36 cellular contexts compared by ENCODE assay signal in the genomic region with DNA sequence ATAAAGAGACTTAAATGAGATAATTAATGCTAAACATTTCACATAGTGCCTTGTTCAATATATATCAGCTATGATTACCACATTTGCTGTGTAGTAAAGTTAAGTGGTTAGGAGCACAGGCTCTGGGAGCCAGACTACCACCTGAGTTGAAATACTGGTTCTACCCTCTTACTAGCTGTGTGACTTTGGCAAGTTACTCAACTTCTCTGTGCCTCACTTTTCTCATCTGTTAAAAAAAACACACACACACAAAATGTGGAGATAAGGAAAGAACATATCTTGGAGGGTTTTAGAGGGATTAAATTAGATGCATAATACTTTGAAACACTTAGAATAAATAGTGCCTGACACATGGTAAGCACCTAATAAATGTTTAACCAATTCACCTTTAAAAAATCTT.
"Had no signal": no experiment of that assay in that cellular context is flagged by ENCODE, and none has a peak within 500 bp of the region (broad histone marks: within the 10 kb centered on the region; RNA-seq: fewer than 3 reads in every experiment).

No MANE protein-coding gene starts in this region.

- DNase-seq: Karpas-422, Kasumi-1, MG63, MM.1S, MV-4-11, NCI-H1048, NCI-H1092, NCI-H1092 treated with DMSO at 0.1 percent for 48 hours, NCI-H1105, NCI-H1105 treated with DMSO at 0.1 percent for 48 hours, NCI-H1417, NCI-H1417 treated with DMSO at 0.1 percent for 48 hours, NCI-H1436, NCI-H1436 treated with DMSO at 0.1 percent for 48 hours, NCI-H146, NCI-H1694, NCI-H187, NCI-H187 treated with DMSO at 0.1 percent for 48 hours, NCI-H1930, NCI-H2029, NCI-H2029 treated with DMSO at 0.1 percent for 48 hours, NCI-H2081, NCI-H2081 treated with DMSO at 0.1 percent for 48 hours, NCI-H2107, NCI-H2171, NCI-H2171 treated with DMSO at 0.1 percent for 48 hours, NCI-H2227 treated with DMSO at 0.1 percent for 48 hours, NCI-H226, NCI-H345, NCI-H446, NCI-H446 treated with DMSO at 0.1 percent for 48 hours, NCI-H510A, NCI-H510A treated with DMSO at 0.1 percent for 48 hours, NCI-H524, NCI-H524 treated with DMSO at 0.1 percent for 48 hours, NCI-H526 had no signal

- H3K9me3 ChIP-seq: MG63 had no signal

- H3K27me3 ChIP-seq: MG63 had no signal

- H3K4me3 ChIP-seq: MG63 had no signal

- H3K36me3 ChIP-seq: MG63 had no signal
